Comparison of ENCODE assay signal across 16 cellular contexts in the genomic region with DNA sequence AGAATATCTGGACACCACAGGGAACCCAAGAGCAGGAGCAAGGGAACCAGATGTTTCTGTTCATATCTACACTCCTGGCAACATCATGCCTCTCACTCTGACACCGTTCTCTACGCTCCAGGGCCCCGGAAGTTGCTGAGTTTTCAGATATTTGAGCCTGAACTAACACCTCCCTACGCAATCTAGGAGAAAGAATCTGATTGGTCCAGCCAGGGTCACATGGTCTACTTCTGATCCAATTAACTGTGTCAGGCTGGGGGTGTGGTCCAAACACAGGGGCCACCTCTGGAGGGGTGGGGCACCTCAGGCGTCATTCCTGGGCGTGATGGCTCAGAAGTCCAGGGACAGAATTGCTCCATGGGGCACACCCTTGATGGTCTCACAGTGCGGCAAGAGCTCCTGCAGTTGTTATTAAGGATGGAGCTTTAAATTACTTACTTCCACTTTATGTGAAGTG.
A peak's percentile ranks its signal among the peaks of the same experiment; 100 is the strongest.
DNase-seq lines count a peak whose midpoint lies in the region; ATAC-seq and TF ChIP-seq lines count a peak whose summit lies in the region.
"Had no signal": no experiment of that assay in that cellular context is flagged by ENCODE, and none has a peak within 500 bp of the region (broad histone marks: within the 10 kb centered on the region; RNA-seq: fewer than 3 reads in every experiment).

No MANE protein-coding gene starts in this region.

- CTCF ChIA-PET in RWPE1 (lab: Yijun Ruan, JAX) = no interaction called here

- TF ChIP-seq CTCF in RWPE1 (conservative IDR thresholded peaks at IDR 0.05; ENCODE audit: low read depth) = no peak

- no peak for ATAC-seq in HG03025 (IDR thresholded peaks at IDR 0.05; ENCODE audit: low FRiP score, unreplicated experiment)
- ATAC-seq: left lung; stimulated activated memory B cell treated with anti-CD40 and anti-IgM and Interleukin-4, amounts not matched to agents 10 μg/mL and 1 μg/mL and 100 μg/mL, for 72 hours had no signal

- POLR2A ChIA-PET in RWPE1 (lab: Yijun Ruan, JAX; ENCODE audit: low non-redundant PET) = no interaction called here

- DNase-seq in NCI-H2196 (lab: John Stamatoyannopoulos, UW; ENCODE audit: unreplicated experiment) = peak; percentile 10
- DNase-seq in NCI-H2196 treated with DMSO at 0.1 percent for 48 hours (lab: John Stamatoyannopoulos, UW; ENCODE audit: unreplicated experiment) = no peak
- peak; percentile 38 for DNase-seq in M059J (ENCODE audit: low read depth)
- peak; percentile 30 for DNase-seq in RWPE1 (ENCODE audit: low spot score)
- DNase-seq in left kidney (ENCODE audit: low read depth, low spot score) = peak; percentile 22
- no peak for DNase-seq in stimulated activated CD4-positive, alpha-beta T cell treated with anti-CD3 and anti-CD28 coated beads, Interleukin-15, amount 100 ng/mL, for 24 hours
- DNase-seq in NK-92 treated with Interleukin-12 subunit alpha and Interleukin-12 subunit beta, amount 100 ng/mL, for 24 hours (lab: John Stamatoyannopoulos, UW) = no peak
- DNase-seq: central memory CD4-positive, alpha-beta T cell; GOT3; left lung; naive B cell; NCI-H146; retina; stimulated activated CD4-positive, alpha-beta T cell treated with anti-CD3 and anti-CD28 coated beads, Interleukin-4, amount 100 ng/mL, for 1 hour had no signal

- H3K27ac ChIP-seq in RWPE1 = no peak overlapping the region
- H3K27ac ChIP-seq: left lung had no signal

Comparison
In these comparisons a context has a peak if more than half of its experiments do, and no peak if none do; other contexts are left out.
1. DNase-seq: peak in NCI-H2196 (single experiment), M059J (single experiment), RWPE1 (single experiment) and left kidney (single experiment); none in NCI-H2196 treated with DMSO at 0.1 percent for 48 hours (single experiment), stimulated activated CD4-positive, alpha-beta T cell treated with anti-CD3 and anti-CD28 coated beads, Interleukin-15, amount 100 ng/mL, for 24 hours (single experiment) and NK-92 treated with Interleukin-12 subunit alpha and Interleukin-12 subunit beta, amount 100 ng/mL, for 24 hours (single experiment).